Comparison of ENCODE assay signal across 16 cellular contexts in genomic region chr14:104201063-104201462, GRCh38.
DNase-seq lines count a peak whose midpoint lies in the region; ATAC-seq and TF ChIP-seq lines count a peak whose summit lies in the region.
"Had no signal": no experiment of that assay in that cellular context is flagged by ENCODE, and none has a peak within 500 bp of the region (broad histone marks: within the 10 kb centered on the region; RNA-seq: fewer than 3 reads in every experiment).

No MANE protein-coding gene starts in this region.

- H3K4me2 ChIP-seq in BLaER1 = peak overlapping the region; percentile 99
- H3K4me2 ChIP-seq in BLaER1 treated with 17β-estradiol and CSF1 and Interleukin-3, amounts not matched to agents 10 nM and 100 nM = peak overlapping the region; percentile 80 to 99 (median 86)
- H3K4me2 ChIP-seq in neuronal stem cell (ENCODE audit: insufficient read depth, low read length, poor library complexity, severe bottlenecking) = no peak overlapping the region
- H3K4me2 ChIP-seq: A549, GM23338 had no signal

- H3K4me3 Mint-ChIP-seq in Calu3 (ENCODE audit: low read depth, unreplicated experiment) = no peak overlapping the region
- H3K4me3 Mint-ChIP-seq: CD8-positive, alpha-beta T cell; GM23338; IgD-negative memory B cell had no signal

- intact Hi-C loops in Calu3 (cut with micrococcal nuclease; ENCODE audit: unreplicated experiment) = no loop called here

- no peaks in the 10 kb centered on the region for H3K36me3 ChIP-seq in BLaER1
- H3K36me3 ChIP-seq in BLaER1 treated with 17β-estradiol and CSF1 and Interleukin-3, amounts not matched to agents 10 nM and 100 nM = no peaks in the 10 kb centered on the region
- H3K36me3 ChIP-seq in neuronal stem cell (replicated peaks in 1 of 2; ENCODE audit: control insufficient read depth in 2 of 2, insufficient read depth in 2 of 2, low read length in 2 of 2) = no peaks in the 10 kb centered on the region

- no peak overlapping the region for H2BK12ac ChIP-seq in neuronal stem cell (ENCODE audit: low read length)

- H3K9ac ChIP-seq in BLaER1 = peak overlapping the region; percentile 54
- H3K9ac ChIP-seq in BLaER1 treated with 17β-estradiol and CSF1 and Interleukin-3, amounts not matched to agents 10 nM and 100 nM = peak overlapping the region in 9 of 11 experiments; percentile 0 to 71 (median 44); a peak in 10 of 22 replicates
- H3K9ac ChIP-seq in neuronal stem cell (ENCODE audit: low read depth, low read length, poor library complexity) = peak overlapping the region; percentile 31

- peak; percentile 30 for DNase-seq in NCI-H345 treated with DMSO at 0.1 percent for 48 hours (lab: John Stamatoyannopoulos, UW; ENCODE audit: unreplicated experiment)
- no peak for DNase-seq in neuronal stem cell (ENCODE audit: low spot score)
- no peak for DNase-seq in NCI-H2196 treated with DMSO at 0.1 percent for 48 hours (lab: John Stamatoyannopoulos, UW; ENCODE audit: unreplicated experiment)
- no peak for DNase-seq in Calu3
- DNase-seq: AML-193; CD8-positive, alpha-beta T cell; H7; KBM-7 had no signal

- H3K27me3 Mint-ChIP-seq in Calu3 (ENCODE audit: unreplicated experiment) = peaks cover 2% of the 10 kb centered on the region

- H3K23ac ChIP-seq in neuronal stem cell (ENCODE audit: low read depth, low read length, poor library complexity) = peak overlapping the region; percentile 38

- peaks cover 5% of the 10 kb centered on the region; the same call in 1 of the 2 replicates for H4K20me1 ChIP-seq in BLaER1
- H4K20me1 ChIP-seq in BLaER1 treated with 17β-estradiol and CSF1 and Interleukin-3, amounts not matched to agents 10 nM and 100 nM = peaks cover 0 to 17% (median 7%) of the 10 kb centered on the region in 11 experiments; a peak in 13 of 22 replicates

- no peak overlapping the region for H2BK5ac ChIP-seq in neuronal stem cell (ENCODE audit: low read length)

- no peak overlapping the region for H2BK120ac ChIP-seq in neuronal stem cell (ENCODE audit: low read depth, low read length)

- H3K4me3 ChIP-seq in BLaER1 (peak overlapping the region; percentile 52), neuronal stem cell (ENCODE audit: low read length in 2 of 2) (no peak overlapping the region)
- H3K4me3 ChIP-seq in BLaER1 treated with 17β-estradiol and CSF1 and Interleukin-3, amounts not matched to agents 10 nM and 100 nM = no peak overlapping the region; a peak in 1 of 20 replicates
- H3K4me3 ChIP-seq: A549, GM23338 had no signal

- no peaks in the 10 kb centered on the region for H3K36me3 Mint-ChIP-seq in Calu3 (ENCODE audit: insufficient read depth, unreplicated experiment)
- H3K36me3 Mint-ChIP-seq: CD8-positive, alpha-beta T cell; IgD-negative memory B cell had no signal

- peak overlapping the region; percentile 62 for H2BK15ac ChIP-seq in neuronal stem cell (ENCODE audit: low read length)

- H2AFZ ChIP-seq in neuronal stem cell (ENCODE audit: low read length) = no peak overlapping the region
- H2AFZ ChIP-seq: GM23338 had no signal

- WGBS in neuronal stem cell (ENCODE audit: extremely low coverage in 2 of 2, insufficient read length in 2 of 2, insufficient replicate concordance in 1 of 2), 2 donors = no CpG with 5 or more reads among the region's 13 CpGs

- TF ChIP-seq CTCF in Calu3 (IDR thresholded peaks at IDR 0.05; ENCODE audit: unreplicated experiment) = no peak

- H3K9me3 Mint-ChIP-seq in Calu3 (ENCODE audit: low read depth, unreplicated experiment) = no peaks in the 10 kb centered on the region
- H3K9me3 Mint-ChIP-seq: CD8-positive, alpha-beta T cell; GM23338; IgD-negative memory B cell had no signal

- H3K27ac Mint-ChIP-seq in Calu3 (ENCODE audit: unreplicated experiment) = no peak overlapping the region
- H3K27ac Mint-ChIP-seq: CD8-positive, alpha-beta T cell; GM23338; IgD-negative memory B cell had no signal

- H3K27ac ChIP-seq in BLaER1 (peak overlapping the region; percentile 91), neuronal stem cell (replicated peaks; ENCODE audit: low read length) (no peak overlapping the region)
- peak overlapping the region in 8 of 11 experiments; percentile 21 to 67 (median 52); a peak in 10 of 22 replicates for H3K27ac ChIP-seq in BLaER1 treated with 17β-estradiol and CSF1 and Interleukin-3, amounts not matched to agents 10 nM and 100 nM
- H3K27ac ChIP-seq: A549 had no signal

- no peak overlapping the region for H4K91ac ChIP-seq in neuronal stem cell (ENCODE audit: low read depth, low read length, poor library complexity)

- H3K79me1 ChIP-seq in neuronal stem cell (ENCODE audit: low read depth, low read length) = peaks cover 2% of the 10 kb centered on the region

- CTCF ChIA-PET in Calu3 (lab: Charles Lee) = no interaction called here

- H2AK5ac ChIP-seq in neuronal stem cell (ENCODE audit: low read depth, low read length) = peak overlapping the region; percentile 82

- H3K27me3 ChIP-seq in BLaER1 (no peaks in the 10 kb centered on the region), neuronal stem cell (ENCODE audit: control insufficient read depth in 3 of 3, insufficient read depth in 3 of 3, low read depth in 1 of 3, low read length in 3 of 3) (peaks cover 0 to 8% (median 0%) of the 10 kb centered on the region in 3 experiments)
- H3K27me3 ChIP-seq in BLaER1 treated with 17β-estradiol and CSF1 and Interleukin-3, amounts not matched to agents 10 nM and 100 nM = peaks cover 0 to 26% (median 0%) of the 10 kb centered on the region in 11 experiments; a peak in 7 of 22 replicates

- no peak overlapping the region for H3K14ac ChIP-seq in neuronal stem cell (ENCODE audit: low read length)

- H3K4me1 ChIP-seq in BLaER1 = peaks cover 88% of the 10 kb centered on the region
- peaks cover 34 to 82% (median 71%) of the 10 kb centered on the region in 10 experiments for H3K4me1 ChIP-seq in BLaER1 treated with 17β-estradiol and CSF1 and Interleukin-3, amounts not matched to agents 10 nM and 100 nM
- H3K4me1 ChIP-seq in neuronal stem cell (ENCODE audit: control insufficient read depth in 2 of 2, insufficient read depth in 1 of 2, low read depth in 1 of 2, low read length in 2 of 2) = peaks cover 5 to 8% of the 10 kb centered on the region in 2 donors
- H3K4me1 ChIP-seq: A549 had no signal

- H3K9me3 ChIP-seq in BLaER1 (no peaks in the 10 kb centered on the region), neuronal stem cell (replicated peaks in 1 of 2; ENCODE audit: control insufficient read depth in 2 of 2, insufficient read depth in 1 of 2, low read depth in 1 of 2, low read length in 2 of 2) (peaks cover 0 to 2% of the 10 kb centered on the region in 2 donors)
- H3K9me3 ChIP-seq in BLaER1 treated with 17β-estradiol and CSF1 and Interleukin-3, amounts not matched to agents 10 nM and 100 nM (replicated peaks in 1 of 11) = no peaks in the 10 kb centered on the region
- H3K9me3 ChIP-seq: A549 had no signal

- H3K18ac ChIP-seq in neuronal stem cell (ENCODE audit: low read length) = peak overlapping the region; percentile 58

- H3K4ac ChIP-seq in neuronal stem cell (ENCODE audit: low read length) = no peak overlapping the region

- no peaks in the 10 kb centered on the region for H3K4me1 Mint-ChIP-seq in Calu3 (ENCODE audit: low read depth, unreplicated experiment)

- BruUV-seq in Calu3 (replicated peaks; lab: Mats Ljungman, UMichigan) = no TSS peak

- ATAC-seq in HG03025 (IDR thresholded peaks at IDR 0.05; ENCODE audit: low FRiP score, unreplicated experiment) = no peak
- ATAC-seq: A549; CD8-positive, alpha-beta T cell; GM23338; HCT116; HepG2 had no signal

- H4K8ac ChIP-seq in neuronal stem cell (ENCODE audit: low read depth, low read length) = no peak overlapping the region
